Comparison of ENCODE assay signal across 1 cellular context in the genomic region with DNA sequence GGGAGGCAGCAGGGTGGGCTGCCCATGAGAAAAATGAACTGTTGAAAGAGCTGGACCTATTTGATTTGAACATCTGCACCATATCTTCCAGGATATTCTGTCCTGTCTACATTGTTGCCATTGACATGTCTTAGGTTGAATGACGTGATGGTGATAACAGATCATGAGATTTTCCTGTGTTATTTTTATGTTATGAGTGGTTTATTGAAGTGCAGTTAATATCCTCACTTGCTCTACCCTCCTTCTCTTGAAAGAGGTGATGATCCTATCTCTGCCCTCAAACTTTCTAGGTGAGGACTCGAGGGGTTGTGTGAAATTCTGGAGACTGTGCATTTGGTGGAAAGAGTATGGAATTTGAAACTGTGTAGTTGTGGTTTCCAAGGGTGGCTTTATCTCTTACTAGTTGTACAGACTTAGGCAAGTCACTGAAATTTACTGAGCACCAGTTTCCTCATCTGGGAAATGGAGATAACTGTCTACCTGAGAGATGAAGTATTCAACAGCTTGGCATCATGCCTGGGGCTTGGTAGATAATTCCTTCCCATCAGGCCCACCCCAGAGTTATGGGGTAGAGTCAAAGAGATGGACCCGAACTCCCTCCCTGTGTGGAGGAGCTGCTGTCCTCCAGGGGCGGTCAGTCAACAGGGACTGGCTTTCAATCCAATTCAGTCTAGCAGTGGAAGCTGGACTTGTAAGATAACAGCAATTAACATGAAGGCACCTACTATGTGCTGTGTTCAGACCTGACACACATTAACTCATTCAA.
TF ChIP-seq lines count a peak whose summit lies in the region.

No MANE protein-coding gene starts in this region.

TF ChIP-seq in K562, 482 proteins besides CTCF, POLR2A, EP300 and RAD21 (continued from another document and continues in another):
- TF ChIP-seq ZNF407 (IDR thresholded peaks at IDR 0.05; ENCODE audit: low read depth), result no peak
- TF ChIP-seq, protein P1, sequence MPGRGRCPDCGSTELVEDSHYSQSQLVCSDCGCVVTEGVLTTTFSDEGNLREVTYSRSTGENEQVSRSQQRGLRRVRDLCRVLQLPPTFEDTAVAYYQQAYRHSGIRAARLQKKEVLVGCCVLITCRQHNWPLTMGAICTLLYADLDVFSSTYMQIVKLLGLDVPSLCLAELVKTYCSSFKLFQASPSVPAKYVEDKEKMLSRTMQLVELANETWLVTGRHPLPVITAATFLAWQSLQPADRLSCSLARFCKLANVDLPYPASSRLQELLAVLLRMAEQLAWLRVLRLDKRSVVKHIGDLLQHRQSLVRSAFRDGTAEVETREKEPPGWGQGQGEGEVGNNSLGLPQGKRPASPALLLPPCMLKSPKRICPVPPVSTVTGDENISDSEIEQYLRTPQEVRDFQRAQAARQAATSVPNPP (IDR thresholded peaks at IDR 0.05; ENCODE audit: borderline replicate concordance, insufficient read depth, insufficient read length), result no peak
- no peak for TF ChIP-seq HDGF (IDR thresholded peaks at IDR 0.05)
- no peak for TF ChIP-seq SIRT6 (IDR thresholded peaks at IDR 0.05; ENCODE audit: low read depth, low read length)
- TF ChIP-seq, protein P2, sequence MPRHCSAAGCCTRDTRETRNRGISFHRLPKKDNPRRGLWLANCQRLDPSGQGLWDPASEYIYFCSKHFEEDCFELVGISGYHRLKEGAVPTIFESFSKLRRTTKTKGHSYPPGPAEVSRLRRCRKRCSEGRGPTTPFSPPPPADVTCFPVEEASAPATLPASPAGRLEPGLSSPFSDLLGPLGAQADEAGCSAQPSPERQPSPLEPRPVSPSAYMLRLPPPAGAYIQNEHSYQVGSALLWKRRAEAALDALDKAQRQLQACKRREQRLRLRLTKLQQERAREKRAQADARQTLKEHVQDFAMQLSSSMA (CRISPR knock-in tag; IDR thresholded peaks at IDR 0.05), result no peak
- TF ChIP-seq SMARCE1 (IDR thresholded peaks at IDR 0.05), result peak; percentile 83
- TF ChIP-seq IRF1 (CRISPR knock-in tag; IDR thresholded peaks at IDR 0.05; ENCODE audit: borderline replicate concordance), result no peak
- TF ChIP-seq HMG20B (CRISPR knock-in tag; IDR thresholded peaks at IDR 0.05), result no peak
- TF ChIP-seq HNRNPL (IDR thresholded peaks at IDR 0.05; ENCODE audit: low read depth, low read length), result no peak
- no peak for TF ChIP-seq TOE1 (IDR thresholded peaks at IDR 0.05; ENCODE audit: borderline replicate concordance)
- no peak for TF ChIP-seq TOE1 (CRISPR knock-in tag; IDR thresholded peaks at IDR 0.05; ENCODE audit: borderline replicate concordance, low read depth)
- no peak for TF ChIP-seq ATF6 (CRISPR knock-in tag; IDR thresholded peaks at IDR 0.05)
- peak; percentile 29 for TF ChIP-seq HMGN3 (IDR thresholded peaks at IDR 0.05; ENCODE audit: borderline replicate concordance, extremely low read depth, insufficient read length, low read depth, low read length)
- TF ChIP-seq TRIM24 (IDR thresholded peaks at IDR 0.05), result peak; percentile 75 to 81
- no peak for TF ChIP-seq PRDM10 (IDR thresholded peaks at IDR 0.05; ENCODE audit: partially characterized antibody)
- no peak for TF ChIP-seq ATF1 (CRISPR knock-in tag; IDR thresholded peaks at IDR 0.05)
- TF ChIP-seq ATF1 (tag; IDR thresholded peaks at IDR 0.05), result peak; percentile 75
- no peak for TF ChIP-seq SRSF7 (optimal IDR thresholded peaks at IDR 0.05; ENCODE audit: low read depth, low read length)
- no peak for TF ChIP-seq SUPT5H (IDR thresholded peaks at IDR 0.05)
- no peak for TF ChIP-seq DNMT1 (IDR thresholded peaks at IDR 0.05)
- TF ChIP-seq ID3 (CRISPR knock-in tag; IDR thresholded peaks at IDR 0.05), result no peak
- no peak for TF ChIP-seq ID3 (tag; IDR thresholded peaks at IDR 0.05)
- TF ChIP-seq OTX1 (CRISPR knock-in tag; IDR thresholded peaks at IDR 0.05), result no peak
- TF ChIP-seq ZNF561 (CRISPR knock-in tag; conservative IDR thresholded peaks at IDR 0.05), result no peak
- no peak for TF ChIP-seq SIX5 (IDR thresholded peaks at IDR 0.05; ENCODE audit: borderline replicate concordance in 1 of 2, insufficient read depth in 1 of 2, low read depth in 1 of 2, low read length in 2 of 2)
- TF ChIP-seq SMAD4 (CRISPR knock-in tag; conservative IDR thresholded peaks at IDR 0.05), result peak; percentile 66
- TF ChIP-seq KDM5B (IDR thresholded peaks at IDR 0.05; ENCODE audit: insufficient replicate concordance, low read depth, low read length), result no peak
- TF ChIP-seq ZNF707 (CRISPR knock-in tag; conservative IDR thresholded peaks at IDR 0.05), result no peak
- TF ChIP-seq NKRF (IDR thresholded peaks at IDR 0.05; ENCODE audit: borderline replicate concordance), result no peak
- TF ChIP-seq ZNF143 (CRISPR knock-in tag; IDR thresholded peaks at IDR 0.05), result no peak
- no peak for TF ChIP-seq PREB (CRISPR knock-in tag; IDR thresholded peaks at IDR 0.05)
- no peak for TF ChIP-seq SRSF9 (IDR thresholded peaks at IDR 0.05; ENCODE audit: borderline replicate concordance, low read depth, low read length)
- TF ChIP-seq KLF1 (tag; IDR thresholded peaks at IDR 0.05), result no peak
- TF ChIP-seq FOXM1 (IDR thresholded peaks at IDR 0.05; ENCODE audit: low read depth), result peak; percentile 58
- TF ChIP-seq FOXM1 (CRISPR knock-in tag; IDR thresholded peaks at IDR 0.05; ENCODE audit: low read depth), result no peak
- TF ChIP-seq SOX6 (IDR thresholded peaks at IDR 0.05), result peak; percentile 68; the same call in 1 of the 2 replicates
- TF ChIP-seq STAT5A (IDR thresholded peaks at IDR 0.05; ENCODE audit: borderline replicate concordance, low read length), result peak; percentile 77
- TF ChIP-seq RFX7 (CRISPR knock-in tag; IDR thresholded peaks at IDR 0.05), result no peak
- no peak for TF ChIP-seq POLR2G (IDR thresholded peaks at IDR 0.05; ENCODE audit: low read depth, low read length)
